Comparison of ENCODE assay signal across 16 cellular contexts in the genomic region with DNA sequence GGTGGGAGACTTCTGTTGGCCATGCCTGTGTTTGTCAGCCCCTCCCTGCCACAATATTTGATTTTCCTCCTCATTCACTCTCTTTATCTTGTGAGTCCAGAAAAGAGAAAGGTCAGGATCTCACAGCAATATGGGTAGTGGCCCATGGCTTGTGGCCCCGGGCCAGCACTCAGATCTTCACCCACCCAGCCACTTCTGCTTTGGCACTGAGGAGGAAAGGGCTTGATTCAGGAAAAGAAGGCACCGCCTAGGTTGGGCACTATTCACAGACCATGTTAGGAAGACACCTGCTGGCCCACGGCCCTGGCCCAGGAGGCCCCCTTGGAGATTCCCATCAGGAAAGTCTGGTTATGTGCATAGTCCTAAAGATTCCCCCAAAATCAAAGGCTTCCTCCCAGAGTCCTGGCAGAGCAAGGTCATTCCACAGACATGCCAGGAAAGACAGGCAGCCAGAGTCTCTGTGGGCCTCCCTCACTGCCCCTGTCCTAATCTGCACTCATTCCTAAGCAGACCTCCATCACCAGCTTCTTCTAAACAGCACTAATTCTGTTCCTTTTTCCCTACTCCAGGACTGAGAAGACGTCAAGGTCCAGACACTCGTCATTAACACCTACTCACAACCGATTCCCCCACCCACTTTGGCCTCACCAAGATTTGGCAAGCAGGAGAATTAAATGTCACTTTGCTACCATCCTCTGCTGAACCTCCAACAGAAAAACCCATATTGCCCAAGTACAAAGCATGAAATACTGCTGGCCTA.
DNase-seq lines count a peak whose midpoint lies in the region; ATAC-seq and TF ChIP-seq lines count a peak whose summit lies in the region.
"Had no signal": no experiment of that assay in that cellular context is flagged by ENCODE, and none has a peak within 500 bp of the region (broad histone marks: within the 10 kb centered on the region; RNA-seq: fewer than 3 reads in every experiment).

No MANE protein-coding gene starts in this region.

- intact Hi-C loops in CD14-positive monocyte (cut with micrococcal nuclease) (no loop called here), heart right ventricle (cut with DNase I) (no loop called here)

- peak overlapping the region in 6 of 7 donors; percentile 14 to 89 (median 58) for H3K27ac Mint-ChIP-seq in CD14-positive monocyte
- H3K27ac Mint-ChIP-seq in stimulated activated naive B cell treated with anti-CD40 and anti-IgM and Interleukin-4, amounts not matched to agents 10 μg/mL and 1 μg/mL and 100 μg/mL, for 72 hours = peak overlapping the region; percentile 82
- no peak overlapping the region for H3K27ac Mint-ChIP-seq in mesothelial cell of epicardium
- H3K27ac Mint-ChIP-seq: activated naive CD4-positive, alpha-beta T cell treated with anti-CD3 and anti-CD28 coated beads, Interleukin-2, amount 50 U/mL, for 72 hours; HFFc6 had no signal

- ATAC-seq in heart right ventricle = peak in 7 of 8 donors; percentile 27 to 83 (median 43)
- peak in 1 of 2 donors; percentile 8 for ATAC-seq in stimulated activated naive B cell treated with anti-CD40 and anti-IgM and Interleukin-4, amounts not matched to agents 10 μg/mL and 1 μg/mL and 100 μg/mL, for 72 hours (replicated peaks)
- ATAC-seq in left lobe of liver = no peak
- ATAC-seq: activated naive CD4-positive, alpha-beta T cell treated with anti-CD3 and anti-CD28 coated beads, Interleukin-2, amount 50 U/mL, for 72 hours; HepG2 had no signal

- H3K4me3 Mint-ChIP-seq in CD14-positive monocyte = peak overlapping the region; percentile 11 to 28
- H3K4me3 Mint-ChIP-seq in stimulated activated naive B cell treated with anti-CD40 and anti-IgM and Interleukin-4, amounts not matched to agents 10 μg/mL and 1 μg/mL and 100 μg/mL, for 72 hours = peak overlapping the region; percentile 52 to 69
- no peak overlapping the region for H3K4me3 Mint-ChIP-seq in mesothelial cell of epicardium
- H3K4me3 Mint-ChIP-seq: HFFc6 had no signal

- peaks cover 0 to 4% (median 4%) of the 10 kb centered on the region in 3 donors for H3K27me3 Mint-ChIP-seq in CD14-positive monocyte (ENCODE audit: low read depth in 3 of 3)
- H3K27me3 Mint-ChIP-seq in stimulated activated naive B cell treated with anti-CD40 and anti-IgM and Interleukin-4, amounts not matched to agents 10 μg/mL and 1 μg/mL and 100 μg/mL, for 72 hours = no peaks in the 10 kb centered on the region
- no peaks in the 10 kb centered on the region for H3K27me3 Mint-ChIP-seq in mesothelial cell of epicardium (ENCODE audit: low read depth)
- H3K27me3 Mint-ChIP-seq: naive B cell had no signal

- TF ChIP-seq POLR2A in Peyer's patch (IDR thresholded peaks at IDR 0.05) = no peak

- no peak for DNase-seq in CD14-positive monocyte (ENCODE audit: low spot score)
- no peak for DNase-seq in Peyer's patch
- no peak for DNase-seq in heart right ventricle
- DNase-seq in stimulated activated naive B cell treated with anti-CD40 and anti-IgM and Interleukin-4, amounts not matched to agents 10 μg/mL and 1 μg/mL and 100 μg/mL, for 72 hours = no peak
- no peak for DNase-seq in mesothelial cell of epicardium (ENCODE audit: low spot score in 2 of 2, unreplicated experiment in 2 of 2)
- no peak for DNase-seq in hippocampal formation (lab: John Stamatoyannopoulos, UW)
- no peak for DNase-seq in activated effector memory CD4-positive, alpha-beta T cell treated with anti-CD3 and anti-CD28 coated beads, Interleukin-2, amount 50 U/mL, for 16 hours
- DNase-seq in left lobe of liver (ENCODE audit: low spot score) = no peak
- DNase-seq: effector memory CD4-positive, alpha-beta T cell; HFFc6; NCI-H2029 treated with DMSO at 0.1 percent for 48 hours; NCI-H748 treated with DMSO at 0.1 percent for 48 hours had no signal

- no peaks in the 10 kb centered on the region for H3K9me3 ChIP-seq in Peyer's patch
- no peaks in the 10 kb centered on the region for H3K9me3 ChIP-seq in heart right ventricle

- peaks cover 0 to 6% (median 0%) of the 10 kb centered on the region in 4 donors for H3K4me1 ChIP-seq in Peyer's patch
- peaks cover 6 to 53% (median 40%) of the 10 kb centered on the region in 9 donors for H3K4me1 ChIP-seq in heart right ventricle

- 58 to 64% methylated on average over 6 of the region's 6 CpGs for WGBS in heart right ventricle, 2 donors

- H3K4me1 Mint-ChIP-seq in CD14-positive monocyte (no peaks in the 10 kb centered on the region), mesothelial cell of epicardium (peaks cover 2% of the 10 kb centered on the region)
- peaks cover 24 to 29% of the 10 kb centered on the region in 2 donors for H3K4me1 Mint-ChIP-seq in stimulated activated naive B cell treated with anti-CD40 and anti-IgM and Interleukin-4, amounts not matched to agents 10 μg/mL and 1 μg/mL and 100 μg/mL, for 72 hours

- TF ChIP-seq CTCF in CD14-positive monocyte (IDR thresholded peaks at IDR 0.05) = no peak
- no peak for TF ChIP-seq CTCF in Peyer's patch (IDR thresholded peaks at IDR 0.05)
- TF ChIP-seq CTCF in heart right ventricle (IDR thresholded peaks at IDR 0.05) = no peak
- no peak for TF ChIP-seq CTCF in mesothelial cell of epicardium (IDR thresholded peaks at IDR 0.05; ENCODE audit: unreplicated experiment)

- H3K36me3 ChIP-seq in Peyer's patch = no peaks in the 10 kb centered on the region
- no peaks in the 10 kb centered on the region for H3K36me3 ChIP-seq in heart right ventricle

- H3K4me3 ChIP-seq in Peyer's patch (peak overlapping the region in 1 of 4 donors; percentile 0), heart right ventricle (no peak overlapping the region)

- H3K27ac ChIP-seq in Peyer's patch (peak overlapping the region in 3 of 4 donors; percentile 39 to 66 (median 55)), heart right ventricle (peak overlapping the region in 9 of 10 donors; percentile 30 to 77 (median 54))
- H3K27ac ChIP-seq: RWPE1 had no signal

- H3K36me3 Mint-ChIP-seq in CD14-positive monocyte (no peaks in the 10 kb centered on the region), mesothelial cell of epicardium (peaks cover 1% of the 10 kb centered on the region)
- H3K36me3 Mint-ChIP-seq in stimulated activated naive B cell treated with anti-CD40 and anti-IgM and Interleukin-4, amounts not matched to agents 10 μg/mL and 1 μg/mL and 100 μg/mL, for 72 hours = peaks cover 2 to 4% of the 10 kb centered on the region in 2 donors
- H3K36me3 Mint-ChIP-seq: activated naive CD4-positive, alpha-beta T cell treated with anti-CD3 and anti-CD28 coated beads, Interleukin-2, amount 50 U/mL, for 72 hours had no signal

- H3K27me3 ChIP-seq in Peyer's patch (no peaks in the 10 kb centered on the region), heart right ventricle (no peaks in the 10 kb centered on the region)

- peaks cover 0 to 13% (median 5%) of the 10 kb centered on the region in 7 donors for H3K9me3 Mint-ChIP-seq in CD14-positive monocyte
- no peaks in the 10 kb centered on the region for H3K9me3 Mint-ChIP-seq in stimulated activated naive B cell treated with anti-CD40 and anti-IgM and Interleukin-4, amounts not matched to agents 10 μg/mL and 1 μg/mL and 100 μg/mL, for 72 hours
- H3K9me3 Mint-ChIP-seq in mesothelial cell of epicardium = no peaks in the 10 kb centered on the region
- H3K9me3 Mint-ChIP-seq: HFFc6 had no signal
